ENCODE assay signal across 8 cellular contexts in the genomic region with DNA sequence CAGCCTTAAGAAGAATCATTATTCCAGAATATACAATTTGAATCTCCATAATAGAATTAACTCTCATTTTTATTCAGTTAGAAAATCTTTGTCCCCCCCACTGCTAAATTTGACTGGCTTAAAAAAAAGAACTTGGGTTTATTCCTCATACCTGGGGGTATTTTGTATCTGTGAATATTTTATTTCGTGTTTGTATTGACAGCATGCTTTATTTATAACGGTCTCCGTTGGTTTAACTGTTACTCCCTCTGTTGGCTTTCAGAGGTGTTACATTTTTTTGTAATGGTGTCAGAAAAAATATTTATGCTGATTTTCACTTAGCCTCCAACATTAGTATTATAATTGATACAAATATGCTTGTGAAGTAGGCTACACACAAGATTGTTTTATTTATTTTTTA.
DNase-seq lines count a peak whose midpoint lies in the region; ATAC-seq and TF ChIP-seq lines count a peak whose summit lies in the region.
"Had no signal": no experiment of that assay in that cellular context is flagged by ENCODE, and none has a peak within 500 bp of the region (broad histone marks: within the 10 kb centered on the region; RNA-seq: fewer than 3 reads in every experiment).

No MANE protein-coding gene starts in this region.

- no peak overlapping the region for H2AFZ ChIP-seq in Loucy (ENCODE audit: low read length)
- no peak overlapping the region for H2AFZ ChIP-seq in osteoblast (ENCODE audit: low read length)

- TF ChIP-seq CTCF in GM06990 (IDR thresholded peaks at IDR 0.05; ENCODE audit: insufficient read depth, low read length, poor library complexity, severe bottlenecking): peak; percentile 46
- peak; percentile 75 for TF ChIP-seq CTCF in Loucy (conservative IDR thresholded peaks at IDR 0.05; ENCODE audit: low read length)
- TF ChIP-seq CTCF in choroid plexus epithelial cell (conservative IDR thresholded peaks at IDR 0.05; ENCODE audit: low read depth, low read length): peak; percentile 50
- peak; percentile 35 for TF ChIP-seq CTCF in osteoblast (IDR thresholded peaks at IDR 0.05; ENCODE audit: extremely low read depth, low read depth, low read length)

- H3K4me2 ChIP-seq in Loucy (ENCODE audit: low read depth, low read length, poor library complexity, severe bottlenecking) (no peak overlapping the region), osteoblast (ENCODE audit: insufficient read depth, low read length) (no peak overlapping the region)

- H3K9me2 ChIP-seq in Loucy (replicated peaks; ENCODE audit: low read depth, low read length): no peaks in the 10 kb centered on the region

- peaks cover 3% of the 10 kb centered on the region for H3K36me3 ChIP-seq in GM06990 (ENCODE audit: control insufficient read depth, insufficient read depth, low read length)
- H3K36me3 ChIP-seq in Loucy (ENCODE audit: insufficient read depth, low read length): peaks cover 32% of the 10 kb centered on the region; the same call in 1 of the 2 replicates
- H3K36me3 ChIP-seq in osteoblast (ENCODE audit: insufficient read depth, low read length): peaks cover 8% of the 10 kb centered on the region

- H4K20me1 ChIP-seq in Loucy (ENCODE audit: insufficient read depth, low read length, poor library complexity, severe bottlenecking): peaks cover 30% of the 10 kb centered on the region
- H4K20me1 ChIP-seq in osteoblast (ENCODE audit: insufficient read depth, low read length): peaks cover 23% of the 10 kb centered on the region

- H3K27me3 ChIP-seq in GM06990 (replicated peaks; ENCODE audit: control insufficient read depth, insufficient read depth, low read length): no peaks in the 10 kb centered on the region
- H3K27me3 ChIP-seq in Loucy (ENCODE audit: insufficient read depth, low read length, poor library complexity, severe bottlenecking): no peaks in the 10 kb centered on the region
- no peaks in the 10 kb centered on the region for H3K27me3 ChIP-seq in osteoblast (ENCODE audit: insufficient read depth, low read length)

- H3K4me1 ChIP-seq in Loucy (ENCODE audit: insufficient read depth, low read length, poor library complexity, severe bottlenecking): peaks cover 37% of the 10 kb centered on the region
- peaks cover 5% of the 10 kb centered on the region for H3K4me1 ChIP-seq in osteoblast (ENCODE audit: insufficient read depth, low read length)

- H3K4me3 ChIP-seq in GM06990 (replicated peaks; ENCODE audit: low read depth, low read length) (no peak overlapping the region), Loucy (ENCODE audit: low read length, poor library complexity, severe bottlenecking) (no peak overlapping the region), choroid plexus epithelial cell (ENCODE audit: low read depth, low read length) (no peak overlapping the region), osteoblast (ENCODE audit: insufficient read depth, low read length) (no peak overlapping the region)

- H3K9ac ChIP-seq in Loucy (ENCODE audit: low read depth, low read length, poor library complexity, severe bottlenecking): no peak overlapping the region

- no peaks in the 10 kb centered on the region for H3F3A ChIP-seq in Loucy (ENCODE audit: low read depth)

- H3K79me2 ChIP-seq in Loucy (ENCODE audit: insufficient read depth, low read length) (peaks cover 97% of the 10 kb centered on the region), osteoblast (ENCODE audit: insufficient read depth, low read length) (peaks cover 83% of the 10 kb centered on the region)

- DNase-seq in GM06990 (ENCODE audit: extremely low read depth, insufficient read length): no peak
- peak; percentile 47 for DNase-seq in choroid plexus epithelial cell (ENCODE audit: low read depth)
- no peak for DNase-seq in osteoblast (ENCODE audit: insufficient read length, low spot score, missing footprints)
- no peak for DNase-seq in NCI-H1105 (lab: John Stamatoyannopoulos, UW)
- no peak for DNase-seq in ecto neural progenitor cell (ENCODE audit: low spot score)
- DNase-seq: activated gamma-delta T cell had no signal

- H3K9me3 ChIP-seq in Loucy (ENCODE audit: insufficient read depth, low read depth, low read length) (no peaks in the 10 kb centered on the region), osteoblast (ENCODE audit: low read depth, low read length) (no peaks in the 10 kb centered on the region)

- ATAC-seq in HG02852 (IDR thresholded peaks at IDR 0.05; ENCODE audit: unreplicated experiment): no peak

- no peak overlapping the region for H3K27ac ChIP-seq in osteoblast (ENCODE audit: low read depth, low read length)
